ENCODE assay signal across 1 cellular context in the genomic region with DNA sequence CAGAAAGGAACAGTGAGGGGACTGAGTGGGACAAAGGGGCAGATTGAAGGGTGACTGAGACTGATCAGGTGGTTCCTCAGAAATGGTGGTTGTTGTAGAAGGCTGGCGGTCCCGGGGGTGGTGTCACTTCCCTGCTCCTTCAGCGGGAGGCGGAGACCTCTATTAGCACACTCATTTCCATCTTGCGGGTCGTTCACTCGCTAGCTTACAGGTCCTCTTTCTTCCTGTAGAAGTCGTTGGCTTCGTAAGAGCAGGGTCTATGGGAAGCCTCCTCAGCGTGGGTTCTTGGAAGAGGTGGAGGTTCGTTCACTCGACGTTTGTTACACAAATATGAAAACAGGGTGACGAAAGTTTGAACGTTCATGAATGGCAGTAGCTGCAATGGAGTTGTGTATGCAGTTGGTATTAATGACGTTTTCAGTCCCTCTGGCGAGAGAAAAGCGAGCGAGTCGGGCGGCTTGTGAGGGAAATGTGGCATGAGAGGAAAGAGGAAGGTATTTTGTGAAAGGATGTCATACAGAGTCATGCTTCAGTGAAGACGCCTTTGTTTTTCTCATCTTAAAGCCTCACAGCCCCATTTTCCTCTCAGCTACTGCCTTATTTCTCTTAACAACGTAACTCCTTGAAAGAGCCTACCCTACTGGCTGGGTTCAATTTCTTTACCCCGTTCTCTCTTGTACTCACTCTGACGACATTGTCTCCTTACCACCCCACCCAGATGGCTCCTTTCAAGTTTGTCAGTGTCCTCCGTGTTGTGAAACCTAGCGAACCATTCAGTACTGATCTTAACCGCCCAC.
TF ChIP-seq lines count a peak whose summit lies in the region.

No MANE protein-coding gene starts in this region.

TF ChIP-seq in HepG2, 621 proteins besides CTCF, POLR2A, EP300 and RAD21 (continued from another document):
- peak; percentile 32; the same call in 1 of the 2 replicates for TF ChIP-seq ZBTB4 (CRISPR knock-in tag; IDR thresholded peaks at IDR 0.05; ENCODE audit: borderline replicate concordance)
- TF ChIP-seq, protein P1, sequence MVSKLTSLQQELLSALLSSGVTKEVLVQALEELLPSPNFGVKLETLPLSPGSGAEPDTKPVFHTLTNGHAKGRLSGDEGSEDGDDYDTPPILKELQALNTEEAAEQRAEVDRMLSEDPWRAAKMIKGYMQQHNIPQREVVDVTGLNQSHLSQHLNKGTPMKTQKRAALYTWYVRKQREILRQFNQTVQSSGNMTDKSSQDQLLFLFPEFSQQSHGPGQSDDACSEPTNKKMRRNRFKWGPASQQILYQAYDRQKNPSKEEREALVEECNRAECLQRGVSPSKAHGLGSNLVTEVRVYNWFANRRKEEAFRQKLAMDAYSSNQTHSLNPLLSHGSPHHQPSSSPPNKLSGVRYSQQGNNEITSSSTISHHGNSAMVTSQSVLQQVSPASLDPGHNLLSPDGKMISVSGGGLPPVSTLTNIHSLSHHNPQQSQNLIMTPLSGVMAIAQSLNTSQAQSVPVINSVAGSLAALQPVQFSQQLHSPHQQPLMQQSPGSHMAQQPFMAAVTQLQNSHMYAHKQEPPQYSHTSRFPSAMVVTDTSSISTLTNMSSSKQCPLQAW (CRISPR knock-in tag; IDR thresholded peaks at IDR 0.05): no peak
- 0 out of 2 replicates have a peak, but pooled peaks have one; percentile 10 for TF ChIP-seq PCBP1 (IDR thresholded peaks at IDR 0.05; ENCODE audit: borderline replicate concordance, low read depth, low read length)
- TF ChIP-seq ZNF670 (CRISPR knock-in tag; IDR thresholded peaks at IDR 0.05; ENCODE audit: borderline replicate concordance): 0 out of 2 replicates have a peak, but pooled peaks have one; percentile 18
- TF ChIP-seq ZNF512 (CRISPR knock-in tag; IDR thresholded peaks at IDR 0.05): 0 out of 2 replicates have a peak, but pooled peaks have one; percentile 66
